In genomic region chr1:65558215-65558614, GRCh38 we compare ENCODE assay signal across 17 cellular contexts.
DNase-seq lines count a peak whose midpoint lies in the region; ATAC-seq and TF ChIP-seq lines count a peak whose summit lies in the region.
"Had no signal": no experiment of that assay in that cellular context is flagged by ENCODE, and none has a peak within 500 bp of the region (broad histone marks: within the 10 kb centered on the region; RNA-seq: fewer than 3 reads in every experiment).

No MANE protein-coding gene starts in this region.

- H3K27ac ChIP-seq in upper lobe of left lung: no peak overlapping the region
- H3K27ac ChIP-seq: A549 had no signal

- no peak for TF ChIP-seq POLR2A in upper lobe of left lung (IDR thresholded peaks at IDR 0.05)

- no peaks in the 10 kb centered on the region for H3K27me3 Mint-ChIP-seq in activated T-cell treated with anti-CD3 and anti-CD28 coated beads, Interleukin-2, amount 50 U/mL, for 72 hours (ENCODE audit: low read depth)

- peaks cover 5 to 9% of the 10 kb centered on the region in 2 donors for H3K9me3 Mint-ChIP-seq in activated T-cell treated with anti-CD3 and anti-CD28 coated beads, Interleukin-2, amount 50 U/mL, for 72 hours

- ATAC-seq in activated T-cell treated with anti-CD3 and anti-CD28 coated beads, Interleukin-2, amount 50 U/mL, for 72 hours (replicated peaks in 1 of 2): no peak
- ATAC-seq in upper lobe of left lung (ENCODE audit: low FRiP score in 2 of 2): no peak
- ATAC-seq: A549, Right ventricle myocardium inferior had no signal

- no peaks in the 10 kb centered on the region for H3K4me1 Mint-ChIP-seq in activated T-cell treated with anti-CD3 and anti-CD28 coated beads, Interleukin-2, amount 50 U/mL, for 72 hours (ENCODE audit: low read depth)

- TF ChIP-seq EP300 in upper lobe of left lung (IDR thresholded peaks at IDR 0.05): no peak

- H3K4me3 Mint-ChIP-seq in activated T-cell treated with anti-CD3 and anti-CD28 coated beads, Interleukin-2, amount 50 U/mL, for 72 hours: no peak overlapping the region

- no peaks in the 10 kb centered on the region for H3K27me3 ChIP-seq in upper lobe of left lung

- H3K4me1 ChIP-seq in upper lobe of left lung: no peaks in the 10 kb centered on the region
- H3K4me1 ChIP-seq: A549 had no signal

- TF ChIP-seq CTCF in AG10803 (conservative IDR thresholded peaks at IDR 0.05; ENCODE audit: low read length) (no peak), cardiac fibroblast (IDR thresholded peaks at IDR 0.05; ENCODE audit: low read depth, low read length) (no peak), fibroblast of the aortic adventitia (IDR thresholded peaks at IDR 0.05; ENCODE audit: insufficient read depth, low read length) (no peak), upper lobe of left lung (IDR thresholded peaks at IDR 0.05) (no peak)

- H3K36me3 ChIP-seq in upper lobe of left lung: no peaks in the 10 kb centered on the region

- DNase-seq in AG10803 (ENCODE audit: low read depth) (peak; percentile 20), LHCN-M2 (ENCODE audit: low read depth) (peak; percentile 36), cardiac fibroblast (ENCODE audit: low read depth in 2 of 2) (peak; percentile 9 to 16), fibroblast of the aortic adventitia (ENCODE audit: low read depth) (peak; percentile 14), hypothalamus (lab: John Stamatoyannopoulos, UW) (no peak), germinal center (ENCODE audit: low spot score) (no peak), upper lobe of left lung (no peak)
- no peak for DNase-seq in activated T-cell treated with anti-CD3 and anti-CD28 coated beads, Interleukin-2, amount 50 U/mL, for 72 hours
- DNase-seq: H7, IMR-90, Kasumi-1, MV-4-11, NCI-H1930, NCI-H510A, NCI-H774 had no signal

- H3K36me3 Mint-ChIP-seq in activated T-cell treated with anti-CD3 and anti-CD28 coated beads, Interleukin-2, amount 50 U/mL, for 72 hours (ENCODE audit: insufficient read depth in 2 of 2): peaks cover 3 to 5% of the 10 kb centered on the region in 2 donors

- H3K27ac Mint-ChIP-seq in activated T-cell treated with anti-CD3 and anti-CD28 coated beads, Interleukin-2, amount 50 U/mL, for 72 hours: no peak overlapping the region

- peaks cover 0 to 5% (median 1%) of the 10 kb centered on the region in 4 donors for H3K9me3 ChIP-seq in upper lobe of left lung
- H3K9me3 ChIP-seq: A549 had no signal

- H3K4me3 ChIP-seq in AG10803 (ENCODE audit: low read length) (no peak overlapping the region), cardiac fibroblast (replicated peaks in 1 of 2; ENCODE audit: low read depth in 2 of 2, low read length in 2 of 2) (no peak overlapping the region), fibroblast of the aortic adventitia (ENCODE audit: low read depth, low read length) (no peak overlapping the region), upper lobe of left lung (no peak overlapping the region)
- H3K4me3 ChIP-seq: A549 had no signal

Comparison
In these comparisons a context has a peak if more than half of its experiments do, and no peak if none do; other contexts are left out.
1. DNase-seq: peak in AG10803 (single experiment), LHCN-M2 (single experiment), cardiac fibroblast (2 of 2) and fibroblast of the aortic adventitia (single experiment); none in hypothalamus (0 of 51), activated T-cell treated with anti-CD3 and anti-CD28 coated beads, Interleukin-2, amount 50 U/mL, for 72 hours (0 of 2), germinal center (single experiment) and upper lobe of left lung (0 of 2).